ENCODE assay signal across 21 cellular contexts in genomic region chr7:151379534-151380198, GRCh38. TPM values are rescaled to one million over a fixed set of nuclear protein-coding genes. Genes with fewer than 3 reads are reported as not detected.
DNase-seq lines count a peak whose midpoint lies in the region; ATAC-seq and TF ChIP-seq lines count a peak whose summit lies in the region.
"Had no signal": no experiment of that assay in that cellular context is flagged by ENCODE, and none has a peak within 500 bp of the region (broad histone marks: within the 10 kb centered on the region; RNA-seq: fewer than 3 reads in every experiment).

No MANE protein-coding gene starts in this region.

- peaks cover 15% of the 10 kb centered on the region for H3K23me2 ChIP-seq in H9 (ENCODE audit: insufficient read length, low read depth, low read length, poor library complexity, severe bottlenecking)

- no peak overlapping the region for H3K56ac ChIP-seq in H9 (ENCODE audit: insufficient read length, low read depth, low read length)

- no peak overlapping the region for H3K27ac ChIP-seq in CD8-positive, alpha-beta memory T cell (ENCODE audit: low read depth, low read length)
- H3K27ac ChIP-seq in H9 (ENCODE audit: insufficient read length, low read depth, low read length) (no peak overlapping the region), ascending aorta (no peak overlapping the region)
- H3K27ac ChIP-seq: colonic mucosa, lower lobe of right lung, ovary, tibial nerve had no signal

- no peaks in the 10 kb centered on the region for H3K9me3 Mint-ChIP-seq in CD8-positive, alpha-beta memory T cell
- no peaks in the 10 kb centered on the region for H3K9me3 Mint-ChIP-seq in H9
- no peaks in the 10 kb centered on the region for H3K9me3 Mint-ChIP-seq in naive thymus-derived CD8-positive, alpha-beta T cell
- H3K9me3 Mint-ChIP-seq: activated CD4-positive, alpha-beta T cell treated with anti-CD3 and anti-CD28 coated beads, Interleukin-2, amount 10 ng/mL, durations not matched to agents 7 days and 5 days; activated T-helper 17 cell treated with anti-CD3 and anti-CD28 coated beads, Interleukin-2, amount 50 U/mL, for 72 hours; HFFc6; stimulated activated naive CD8-positive, alpha-beta T cell treated with anti-CD3 and anti-CD28 coated beads, Interleukin-15, Interleukin-2, amounts not matched to agents 100 ng/mL and 50 ng/mL, for 24 hours had no signal

- peaks cover 18% of the 10 kb centered on the region for H3K4me1 ChIP-seq in CD8-positive, alpha-beta memory T cell (ENCODE audit: insufficient read depth, low read length)
- H3K4me1 ChIP-seq in H9 (ENCODE audit: insufficient read depth, low read length) (no peaks in the 10 kb centered on the region), ascending aorta (peaks cover 0 to 3% of the 10 kb centered on the region in 2 donors)
- H3K4me1 ChIP-seq: breast epithelium had no signal

- no peak overlapping the region for H2BK20ac ChIP-seq in H9 (ENCODE audit: low read depth, low read length, poor library complexity, severe bottlenecking)

- CTCF ChIA-PET in CD8-positive, alpha-beta memory T cell (lab: Charles Lee): interaction anchor here (0.8 to 1.5 kb wide), 3 partner anchors 10 to 65 kb away, joined by 3 to 4 read pairs (median 3); no protein-coding TSS in a partner anchor

- no peak overlapping the region for H3K18ac ChIP-seq in H9 (ENCODE audit: insufficient read length, low read depth, low read length)

- H4K91ac ChIP-seq in H9 (ENCODE audit: insufficient read length, low read depth, low read length): no peak overlapping the region

- H4K8ac ChIP-seq in H9 (replicated peaks; ENCODE audit: insufficient read length, low read depth, low read length): no peak overlapping the region

- intact Hi-C loops in ascending aorta (cut with DNase I): no loop called here

- H3K36me3 Mint-ChIP-seq in CD8-positive, alpha-beta memory T cell: peaks cover 0 to 45% (median 17%) of the 10 kb centered on the region in 3 donors
- H3K36me3 Mint-ChIP-seq in H9 (ENCODE audit: insufficient read depth in 1 of 3, low read depth in 3 of 3): peaks cover 6 to 34% (median 32%) of the 10 kb centered on the region in 3 experiments
- H3K36me3 Mint-ChIP-seq in naive thymus-derived CD8-positive, alpha-beta T cell: peaks cover 0 to 34% (median 3%) of the 10 kb centered on the region in 3 donors

- no peak overlapping the region for H3T11ph ChIP-seq in H9 (ENCODE audit: low read length)

- TF ChIP-seq CTCF in H9 (conservative IDR thresholded peaks at IDR 0.05) (peak; percentile 27; the same call in 2 of the 3 replicates), ascending aorta (IDR thresholded peaks at IDR 0.05) (no peak)

- no peak overlapping the region for H2AFZ ChIP-seq in H9 (ENCODE audit: low read length)

- POLR2A ChIA-PET in CD8-positive, alpha-beta memory T cell (lab: Charles Lee): no interaction called here
- POLR2A ChIA-PET in naive thymus-derived CD8-positive, alpha-beta T cell (lab: Charles Lee): interaction anchor here (1.0 kb wide), 1 partner anchor 32 kb away, joined by 3 read pairs; no protein-coding TSS in a partner anchor

- H3K4ac ChIP-seq in H9 (ENCODE audit: low read depth, low read length): no peak overlapping the region

- no peak overlapping the region for H2BK5ac ChIP-seq in H9 (ENCODE audit: insufficient read length, low read length)

- H3K27me3 Mint-ChIP-seq in CD8-positive, alpha-beta memory T cell: peaks cover 9 to 10% of the 10 kb centered on the region in 2 donors
- H3K27me3 Mint-ChIP-seq in H9 (ENCODE audit: low read depth): peaks cover 31% of the 10 kb centered on the region
- H3K27me3 Mint-ChIP-seq in naive thymus-derived CD8-positive, alpha-beta T cell: peaks cover 0 to 8% (median 4%) of the 10 kb centered on the region in 5 donors
- H3K27me3 Mint-ChIP-seq: activated T-helper 17 cell treated with anti-CD3 and anti-CD28 coated beads, Interleukin-2, amount 50 U/mL, for 72 hours had no signal

- H2BK12ac ChIP-seq in H9 (ENCODE audit: insufficient read length, low read depth, low read length): no peak overlapping the region

- ATAC-seq in naive thymus-derived CD8-positive, alpha-beta T cell: no peak
- ATAC-seq in HG03571 (IDR thresholded peaks at IDR 0.05; ENCODE audit: unreplicated experiment): no peak
- ATAC-seq: activated T-helper 17 cell treated with anti-CD3 and anti-CD28 coated beads, Interleukin-2, amount 50 U/mL, for 72 hours; lower lobe of right lung had no signal

- H3K4me3 Mint-ChIP-seq in CD8-positive, alpha-beta memory T cell: peak overlapping the region in 1 of 7 donors; percentile 19
- no peak overlapping the region for H3K4me3 Mint-ChIP-seq in H9
- peak overlapping the region in 3 of 10 donors; percentile 11 to 30 (median 12) for H3K4me3 Mint-ChIP-seq in naive thymus-derived CD8-positive, alpha-beta T cell
- H3K4me3 Mint-ChIP-seq: activated CD4-positive, alpha-beta T cell treated with anti-CD3 and anti-CD28 coated beads, Interleukin-2, amount 10 ng/mL, durations not matched to agents 7 days and 5 days; activated T-helper 17 cell treated with anti-CD3 and anti-CD28 coated beads, Interleukin-2, amount 50 U/mL, for 72 hours; HFFc6; stimulated activated naive CD8-positive, alpha-beta T cell treated with anti-CD3 and anti-CD28 coated beads, Interleukin-15, Interleukin-2, amounts not matched to agents 100 ng/mL and 50 ng/mL, for 24 hours had no signal

- H2BK120ac ChIP-seq in H9 (ENCODE audit: low read depth, low read length, poor library complexity, severe bottlenecking): no peak overlapping the region

- no peak overlapping the region for H4K5ac ChIP-seq in H9 (ENCODE audit: insufficient read length, low read depth, low read length)

- no peak overlapping the region for H2BK15ac ChIP-seq in H9 (ENCODE audit: low read depth, low read length)

- no peak overlapping the region for H3K4me2 ChIP-seq in H9 (ENCODE audit: insufficient read depth, insufficient read length, low read length)

- peaks cover 10 to 14% (median 10%) of the 10 kb centered on the region in 3 donors for H3K4me1 Mint-ChIP-seq in CD8-positive, alpha-beta memory T cell
- H3K4me1 Mint-ChIP-seq in H9: peaks cover 17 to 18% of the 10 kb centered on the region in 2 experiments
- H3K4me1 Mint-ChIP-seq in naive thymus-derived CD8-positive, alpha-beta T cell: peaks cover 14 to 16% (median 16%) of the 10 kb centered on the region in 4 donors

- no peak overlapping the region for H2AK5ac ChIP-seq in H9 (ENCODE audit: insufficient read length, low read length)

- H3K9me3 ChIP-seq in CD8-positive, alpha-beta memory T cell (ENCODE audit: low read length): no peaks in the 10 kb centered on the region
- H3K9me3 ChIP-seq in H9 (ENCODE audit: control insufficient read depth, low read depth, low read length) (no peaks in the 10 kb centered on the region), ascending aorta (no peaks in the 10 kb centered on the region)
- H3K9me3 ChIP-seq: breast epithelium, colonic mucosa, lower lobe of right lung, ovary, tibial nerve had no signal

- H3K9ac ChIP-seq in H9 (ENCODE audit: extremely low read depth, insufficient read length, low read length): no peak overlapping the region

- peaks cover 4% of the 10 kb centered on the region for H4K20me1 ChIP-seq in H9 (ENCODE audit: control insufficient read depth, insufficient read depth, insufficient read length)

- H3K36me3 ChIP-seq in CD8-positive, alpha-beta memory T cell (ENCODE audit: insufficient read depth, low read length): peaks cover 11% of the 10 kb centered on the region
- peaks cover 28 to 38% of the 10 kb centered on the region in 2 donors for H3K36me3 ChIP-seq in ascending aorta
- H3K36me3 ChIP-seq: breast epithelium, colonic mucosa, ovary had no signal

- H3K27me3 ChIP-seq in CD8-positive, alpha-beta memory T cell (ENCODE audit: insufficient read depth, low read length, poor library complexity, severe bottlenecking): peaks cover 13% of the 10 kb centered on the region
- H3K27me3 ChIP-seq in H9 (ENCODE audit: insufficient read depth, low read length) (peaks cover 8% of the 10 kb centered on the region; the same call in 1 of the 2 replicates), ascending aorta (no peaks in the 10 kb centered on the region)
- H3K27me3 ChIP-seq: breast epithelium had no signal

- WGBS in H9 (ENCODE audit: extremely low coverage, insufficient read length, low lambda C conversion rate): no CpG with 5 or more reads among the region's 25 CpGs

- H3K14ac ChIP-seq in H9 (ENCODE audit: insufficient read depth, low read length): no peak overlapping the region

- no peak for DNase-seq in CD8-positive, alpha-beta memory T cell
- DNase-seq in H9: peak; percentile 65
- DNase-seq in epidermal melanocyte (ENCODE audit: insufficient read length, low spot score): peak; percentile 15
- DNase-seq in naive thymus-derived CD8-positive, alpha-beta T cell: no peak
- DNase-seq in NCI-H128 (lab: John Stamatoyannopoulos, UW; ENCODE audit: unreplicated experiment): no peak
- DNase-seq in SW 1271 (lab: John Stamatoyannopoulos, UW): no peak
- DNase-seq in ascending aorta (ENCODE audit: low spot score in 2 of 2): no peak
- DNase-seq: activated CD4-positive, alpha-beta T cell treated with anti-CD3 and anti-CD28 coated beads, Interleukin-2, amount 10 ng/mL, durations not matched to agents 7 days and 5 days; colonic mucosa; HFFc6; lower lobe of right lung; NCI-H748 treated with DMSO at 0.1 percent for 48 hours; stimulated activated CD4-positive, alpha-beta T cell treated with anti-CD3 and anti-CD28 coated beads, Interleukin-1b, Interleukin-23, amount 100 ng/mL, for 48 hours had no signal

- H3K4me3 ChIP-seq in CD8-positive, alpha-beta memory T cell (ENCODE audit: low read length): no peak overlapping the region
- no peak overlapping the region for H3K4me3 ChIP-seq in ascending aorta
- H3K4me3 ChIP-seq: breast epithelium, colonic mucosa, lower lobe of right lung, ovary, tibial nerve had no signal

- no peaks in the 10 kb centered on the region for H3K79me1 ChIP-seq in H9 (ENCODE audit: insufficient read depth, low read depth, low read length, poor library complexity, severe bottlenecking)

- H3K23ac ChIP-seq in H9 (ENCODE audit: insufficient read length, low read depth, low read length): no peak overlapping the region

- H3K27ac Mint-ChIP-seq in CD8-positive, alpha-beta memory T cell: peak overlapping the region; percentile 8 to 90 (median 72)
- H3K27ac Mint-ChIP-seq in H9: peak overlapping the region in 1 of 3 experiments; percentile 29; a peak in 1 of 7 replicates
- peak overlapping the region in 7 of 10 donors; percentile 1 to 90 (median 53) for H3K27ac Mint-ChIP-seq in naive thymus-derived CD8-positive, alpha-beta T cell
- H3K27ac Mint-ChIP-seq: activated CD4-positive, alpha-beta T cell treated with anti-CD3 and anti-CD28 coated beads, Interleukin-2, amount 10 ng/mL, durations not matched to agents 7 days and 5 days; activated T-helper 17 cell treated with anti-CD3 and anti-CD28 coated beads, Interleukin-2, amount 50 U/mL, for 72 hours; HFFc6; stimulated activated naive CD8-positive, alpha-beta T cell treated with anti-CD3 and anti-CD28 coated beads, Interleukin-15, Interleukin-2, amounts not matched to agents 100 ng/mL and 50 ng/mL, for 24 hours had no signal

- no peaks in the 10 kb centered on the region for H3K79me2 ChIP-seq in H9 (ENCODE audit: insufficient read depth, low read length)

RNA-seq across cellular contexts. Expression of gene WDR86, which starts 30.2 kb away (rescaled TPM):
- total RNA-seq in CD8-positive, alpha-beta memory T cell: under 1 TPM; 0.55 to 0.59 TPM
- polyA plus RNA-seq in CD8-positive, alpha-beta memory T cell: 10.4 TPM
- total RNA-seq in H9 (2021) (8.1 and 9.4 TPM in 2 replicates), ascending aorta (4.0 TPM)
- under 1 TPM; 0.47 to 0.85 TPM for total RNA-seq in naive thymus-derived CD8-positive, alpha-beta T cell
- polyA plus RNA-seq in naive thymus-derived CD8-positive, alpha-beta T cell: 1 to 10 TPM in 1 of 3 donors, under 1 TPM in 2; 0.67 to 1.2 (median 0.81) TPM
- total RNA-seq: HFFc6, myocyte had no signal
- polyA plus RNA-seq: fibroblast of lung had no signal

RNA-seq across cellular contexts. Expression of gene NUB1, which starts 38.1 kb away (rescaled TPM):
- 10 to 100 TPM; 39.1 to 46.1 TPM for total RNA-seq in CD8-positive, alpha-beta memory T cell
- polyA plus RNA-seq in CD8-positive, alpha-beta memory T cell: 82.6 TPM
- total RNA-seq in H9 (2021) (45.8 and 48.5 TPM in 2 replicates), ascending aorta (28.2 TPM)
- 100 to 1,000 TPM in 1 of 2 experiments, 10 to 100 TPM in 1; 95.8 to 109 TPM for total RNA-seq in naive thymus-derived CD8-positive, alpha-beta T cell
- polyA plus RNA-seq in naive thymus-derived CD8-positive, alpha-beta T cell: 10 to 100 TPM; 66.1 to 70.7 (median 68.8) TPM

Comparison
In these comparisons a context has a peak if more than half of its experiments do, and no peak if none do; other contexts are left out.
1. DNase-seq: peak in H9 (single experiment) and epidermal melanocyte (single experiment); none in CD8-positive, alpha-beta memory T cell (0 of 5), naive thymus-derived CD8-positive, alpha-beta T cell (0 of 10), NCI-H128 (single experiment), SW 1271 (0 of 2) and ascending aorta (0 of 2).